In genomic region chr9:92122792-92123191, GRCh38 we compare ENCODE assay signal across 16 cellular contexts. TPM values are rescaled to one million over a fixed set of nuclear protein-coding genes. Genes with fewer than 3 reads are reported as not detected.
DNase-seq lines count a peak whose midpoint lies in the region; ATAC-seq, FAIRE-seq and TF ChIP-seq lines count a peak whose summit lies in the region.
"Had no signal": no experiment of that assay in that cellular context is flagged by ENCODE, and none has a peak within 500 bp of the region (broad histone marks: within the 10 kb centered on the region; RNA-seq: fewer than 3 reads in every experiment).

No MANE protein-coding gene starts in this region.

- H2AFZ ChIP-seq in GM23338 (peak overlapping the region; percentile 23; the same call in 1 of the 2 replicates), K562 (ENCODE audit: low read depth, low read length) (peak overlapping the region; percentile 73), osteoblast (ENCODE audit: low read length) (peak overlapping the region; percentile 15)

- intact Hi-C loops in K562 (cut with micrococcal nuclease) (no loop called here), posterior vena cava (cut with DNase I) (no loop called here)

- H3K4me1 Mint-ChIP-seq in GM23338 = peaks cover 3% of the 10 kb centered on the region; the same call in 2 of the 3 replicates
- H3K4me1 Mint-ChIP-seq in glutamatergic neuron (ENCODE audit: low read depth, unreplicated experiment) = no peaks in the 10 kb centered on the region
- H3K4me1 Mint-ChIP-seq: CD4-positive, alpha-beta memory T cell had no signal

- H3K27ac ChIP-seq in GM23338 (ENCODE audit: low read depth) (no peak overlapping the region), K562 (ENCODE audit: extremely low read depth, low read depth, low read length) (no peak overlapping the region), osteoblast (ENCODE audit: low read depth, low read length) (no peak overlapping the region)
- H3K27ac ChIP-seq: C4-2B had no signal

- H3K4me2 ChIP-seq in GM23338 (no peak overlapping the region), K562 (ENCODE audit: insufficient read depth, low read length) (no peak overlapping the region), osteoblast (ENCODE audit: insufficient read depth, low read length) (no peak overlapping the region)

- 0 out of 3 replicates have a peak, but pooled peaks cover 4% of the 10 kb centered on the region for H3K9me3 Mint-ChIP-seq in GM23338
- peaks cover 2% of the 10 kb centered on the region for H3K9me3 Mint-ChIP-seq in glutamatergic neuron (ENCODE audit: unreplicated experiment)
- H3K9me3 Mint-ChIP-seq: CD4-positive, alpha-beta memory T cell had no signal

- H3K36me3 Mint-ChIP-seq in GM23338 (ENCODE audit: low read depth) (no peaks in the 10 kb centered on the region), glutamatergic neuron (ENCODE audit: unreplicated experiment) (peaks cover 9% of the 10 kb centered on the region)
- H3K36me3 Mint-ChIP-seq: CD4-positive, alpha-beta memory T cell had no signal

- TF ChIP-seq RAD21 in K562 (CRISPR knock-in tag; conservative IDR thresholded peaks at IDR 0.05 in 1 of 2, IDR thresholded peaks at IDR 0.05 in 1 of 2) = no peak

- H3K9me3 ChIP-seq in K562 (replicated peaks; ENCODE audit: control insufficient read depth, insufficient read depth, low read depth, low read length) (no peaks in the 10 kb centered on the region), osteoblast (ENCODE audit: low read depth, low read length) (no peaks in the 10 kb centered on the region)
- H3K9me3 ChIP-seq: BE2C, HAP-1 had no signal

- TF ChIP-seq POLR2A in K562 (conservative IDR thresholded peaks at IDR 0.05) = no peak

- H3K9me2 ChIP-seq in GM23338 (ENCODE audit: insufficient read depth) = no peaks in the 10 kb centered on the region

- H3K27me3 ChIP-seq in GM23338 (ENCODE audit: insufficient read depth) (no peaks in the 10 kb centered on the region), K562 (ENCODE audit: control insufficient read depth in 2 of 2, insufficient read depth in 2 of 2, low read length in 2 of 2) (no peaks in the 10 kb centered on the region), osteoblast (ENCODE audit: insufficient read depth, low read length) (peaks cover 18% of the 10 kb centered on the region)

- H3K79me2 ChIP-seq in GM23338 (replicated peaks; ENCODE audit: insufficient read depth) (no peaks in the 10 kb centered on the region), K562 (ENCODE audit: control insufficient read depth, insufficient read depth, low read length) (no peaks in the 10 kb centered on the region), osteoblast (ENCODE audit: insufficient read depth, low read length) (no peaks in the 10 kb centered on the region)

- CTCF ChIA-PET in K562 (lab: Yijun Ruan, JAX; ENCODE audit: low intra/inter-chr PET ratio) = no interaction called here

- no peak for TF ChIP-seq EP300 in K562 (IDR thresholded peaks at IDR 0.05; ENCODE audit: low read length)

- ATAC-seq in GM23338 (peak; percentile 38; the same call in 2 of the 3 replicates), K562 (peak; percentile 63)

- H3K4me1 ChIP-seq in GM23338 (ENCODE audit: insufficient read depth) (no peaks in the 10 kb centered on the region), K562 (replicated peaks in 1 of 2; ENCODE audit: control insufficient read depth in 2 of 2, insufficient read depth in 2 of 2, low read length in 2 of 2) (peaks cover 2 to 4% of the 10 kb centered on the region in 2 experiments; a peak in 4 of 5 replicates), osteoblast (ENCODE audit: insufficient read depth, low read length) (no peaks in the 10 kb centered on the region)
- H3K4me1 ChIP-seq: BE2C had no signal

- FAIRE-seq in K562 (lab: Jason Lieb, UNC) = no peak
- FAIRE-seq: A204.1, G401.6, GM12891 had no signal

- H3K4me3 Mint-ChIP-seq in GM23338 = no peak overlapping the region
- H3K4me3 Mint-ChIP-seq in glutamatergic neuron (ENCODE audit: unreplicated experiment) = no peak overlapping the region
- H3K4me3 Mint-ChIP-seq: CD4-positive, alpha-beta memory T cell had no signal

- TF ChIP-seq CTCF in GM23338 (conservative IDR thresholded peaks at IDR 0.05; ENCODE audit: low read depth in 2 of 2) = no peak
- TF ChIP-seq CTCF in K562 (IDR thresholded peaks at IDR 0.05 in 2 of 3, conservative IDR thresholded peaks at IDR 0.05 in 1 of 3; ENCODE audit: insufficient read depth in 2 of 3, low read depth in 1 of 3, low read length in 3 of 3) = no peak
- no peak for TF ChIP-seq CTCF in glutamatergic neuron (IDR thresholded peaks at IDR 0.05; ENCODE audit: partially characterized antibody, unreplicated experiment)
- no peak for TF ChIP-seq CTCF in osteoblast (IDR thresholded peaks at IDR 0.05; ENCODE audit: extremely low read depth, low read depth, low read length)

- H3K27me3 Mint-ChIP-seq in GM23338 (ENCODE audit: insufficient read depth, low read depth, poor library complexity) = peaks cover 2% of the 10 kb centered on the region
- H3K27me3 Mint-ChIP-seq in glutamatergic neuron (ENCODE audit: unreplicated experiment) = peaks cover 2% of the 10 kb centered on the region

- BruUV-seq in K562 (replicated peaks; lab: Mats Ljungman, UMichigan) = no TSS peak

- DNase-seq in GM23338 (ENCODE audit: low spot score) (no peak), K562 (ENCODE audit: extremely low read depth in 1 of 4, low spot score in 3 of 4) (no peak), glutamatergic neuron (no peak), osteoblast (ENCODE audit: insufficient read length, low spot score, missing footprints) (no peak), NCI-H446 (lab: John Stamatoyannopoulos, UW) (no peak), posterior vena cava (ENCODE audit: low spot score) (no peak), midbrain (lab: John Stamatoyannopoulos, UW) (no peak)
- DNase-seq: BE2C; CD4-positive, alpha-beta memory T cell; DMS79; GOT3 had no signal

- POLR2A ChIA-PET in K562 (lab: Yijun Ruan, JAX) = no interaction called here

- H3K4me3 ChIP-seq in GM23338 (no peak overlapping the region), K562 (no peak overlapping the region), osteoblast (ENCODE audit: insufficient read depth, low read length) (no peak overlapping the region)
- H3K4me3 ChIP-seq: HAP-1 had no signal

- no peaks in the 10 kb centered on the region for H3F3A ChIP-seq in GM23338 (replicated peaks; ENCODE audit: low read depth)

- H3K27ac Mint-ChIP-seq in GM23338 (no peak overlapping the region), glutamatergic neuron (ENCODE audit: unreplicated experiment) (peak overlapping the region; percentile 62)
- H3K27ac Mint-ChIP-seq: CD4-positive, alpha-beta memory T cell had no signal

- H3K9me1 ChIP-seq in K562 (ENCODE audit: control insufficient read depth, insufficient read depth, low read length) = no peaks in the 10 kb centered on the region

- 37% methylated on average over 6 of the region's 8 CpGs for WGBS in K562 (ENCODE audit: insufficient coverage, low coverage, missing lambda C conversion rate)

- H4K20me1 ChIP-seq in GM23338 (replicated peaks; ENCODE audit: insufficient read depth) = no peaks in the 10 kb centered on the region
- no peaks in the 10 kb centered on the region for H4K20me1 ChIP-seq in K562 (replicated peaks; ENCODE audit: control insufficient read depth, insufficient read depth, low read length)
- H4K20me1 ChIP-seq in osteoblast (ENCODE audit: insufficient read depth, low read length) = no peaks in the 10 kb centered on the region

- H3K36me3 ChIP-seq in GM23338 (ENCODE audit: insufficient read depth) (no peaks in the 10 kb centered on the region), K562 (ENCODE audit: control insufficient read depth, insufficient read depth, low read length) (no peaks in the 10 kb centered on the region), osteoblast (ENCODE audit: insufficient read depth, low read length) (no peaks in the 10 kb centered on the region)
- H3K36me3 ChIP-seq: BE2C, HAP-1 had no signal

- in situ Hi-C loops in K562 (cut with MboI) = no loop called here

- peak overlapping the region in 1 of 2 experiments; percentile 20; a peak in 1 of 4 replicates for H3K9ac ChIP-seq in K562 (ENCODE audit: insufficient read depth in 1 of 2, low read depth in 2 of 2, low read length in 2 of 2)

TF ChIP-seq in GM23338, 12 proteins besides CTCF, POLR2A, EP300 and RAD21 (continues in another document):
- TF ChIP-seq NANOG (IDR thresholded peaks at IDR 0.05; ENCODE audit: borderline replicate concordance) = no peak
- TF ChIP-seq POLR2AphosphoS5 (IDR thresholded peaks at IDR 0.05; ENCODE audit: low read depth) = no peak

TF ChIP-seq in K562, 482 proteins besides CTCF, POLR2A, EP300 and RAD21 (continues in another document):
- TF ChIP-seq NEUROD1 (IDR thresholded peaks at IDR 0.05; ENCODE audit: borderline replicate concordance, low read depth, low read length, partially characterized antibody) (no peak), JUN (IDR thresholded peaks at IDR 0.05; ENCODE audit: borderline replicate concordance, low read depth, low read length) (no peak), JUN (CRISPR knock-in tag; IDR thresholded peaks at IDR 0.05; ENCODE audit: borderline replicate concordance) (no peak), ZNF224 (CRISPR knock-in tag; IDR thresholded peaks at IDR 0.05) (no peak), ZKSCAN3 (CRISPR knock-in tag; IDR thresholded peaks at IDR 0.05) (no peak), SRF (CRISPR knock-in tag; IDR thresholded peaks at IDR 0.05) (no peak), RBM22 (IDR thresholded peaks at IDR 0.05; ENCODE audit: low read depth, low read length, poor library complexity, severe bottlenecking) (no peak)

RNA-seq across cellular contexts. Expression of gene SPTLC1, which starts 7.6 kb away (rescaled TPM):
- 91.0 and 100 TPM in 2 replicates for total RNA-seq in GM23338 (2014; rRNA removed; shearing (Covaris generic))
- polyA plus RNA-seq in GM23338 (2016; fragmentation: Nextera tagmentation; extraction: Ambion mirVana) (42.6 and 54.8 TPM in 2 replicates), K562 (2011; rRNA removed) (78.2 and 95.3 TPM in 2 replicates), K562 (2014; fragmentation: Illumina TruSeq; extraction: Trizol) (77.9 and 101 TPM in 2 replicates), K562 (2014; fragmentation: Nextera tagmentation; extraction: Ambion mirVana) (100 to 1,000 TPM; 109 to 125 TPM), K562 (2014; rRNA removed) (77.9 and 83.2 TPM in 2 replicates)
- 120 and 200 TPM in 2 replicates for total RNA-seq in K562 (2011; cell fraction: chromatin; rRNA removed; ENCODE audit: low replicate concordance)
- 104 and 129 TPM in 2 replicates for total RNA-seq in K562 (2011; cell fraction: nucleolus; rRNA removed)
- 165 and 206 TPM in 2 replicates for total RNA-seq in K562 (2011; cell fraction: nucleoplasm; rRNA removed)
- total RNA-seq in K562 (2014; rRNA removed) (65.1 and 70.3 TPM in 2 replicates), K562 (2014; rRNA removed; fragmentation: Illumina TruSeq; extraction: Trizol) (84.5 and 90.3 TPM in 2 replicates), K562 (2015; rRNA removed; fragmentation: Illumina TruSeq; extraction: Trizol) (76.6 and 84.5 TPM in 2 replicates), K562 (2021) (58.8 and 67.0 TPM in 2 replicates), glutamatergic neuron (ENCODE audit: unreplicated experiment) (45.9 TPM), osteoblast (124 and 129 TPM in 2 replicates), posterior vena cava (10 to 100 TPM; 39.3 to 43.1 TPM)
- 27.4 and 46.9 TPM in 2 replicates for polyA plus RNA-seq in K562 (2011; cell fraction: cytosol; rRNA removed)
- 50.9 and 73.1 TPM in 2 replicates for polyA plus RNA-seq in K562 (2011; cell fraction: nucleus; rRNA removed)
- polyA plus RNA-seq in K562 (2012) = 47.0 and 52.8 TPM in 2 replicates
- 97.3 and 98.2 TPM in 2 replicates for polyA minus RNA-seq in K562 (2011; rRNA and poly(A)+ RNA removed)
- 26.3 and 33.3 TPM in 2 replicates for polyA minus RNA-seq in K562 (2011; cell fraction: cytosol; rRNA and poly(A)+ RNA removed)
- 35.7 and 55.5 TPM in 2 replicates for polyA minus RNA-seq in K562 (2011; cell fraction: nucleus; rRNA and poly(A)+ RNA removed)

Comparison
In these comparisons a context has a peak if more than half of its experiments do, and no peak if none do; other contexts are left out.
1. H2AFZ ChIP-seq: peak in every context shown above with its lines; median percentile 73 in K562; 23 in GM23338; 15 in osteoblast.